Comparison of ENCODE assay signal across 22 cellular contexts in genomic region chr3:149599236-149599635, GRCh38. TPM values are rescaled to one million over a fixed set of nuclear protein-coding genes. Genes with fewer than 3 reads are reported as not detected.
DNase-seq lines count a peak whose midpoint lies in the region; ATAC-seq, FAIRE-seq and TF ChIP-seq lines count a peak whose summit lies in the region.
"Had no signal": no experiment of that assay in that cellular context is flagged by ENCODE, and none has a peak within 500 bp of the region (broad histone marks: within the 10 kb centered on the region; RNA-seq: fewer than 3 reads in every experiment).

No MANE protein-coding gene starts in this region.

- H3K4me3 Mint-ChIP-seq in Calu3 (ENCODE audit: low read depth, unreplicated experiment) = no peak overlapping the region
- H3K4me3 Mint-ChIP-seq: stimulated activated naive B cell treated with anti-CD40 and anti-IgM and Interleukin-4, amounts not matched to agents 10 μg/mL and 1 μg/mL and 100 μg/mL, for 72 hours had no signal

- CTCF ChIA-PET in Calu3 (lab: Charles Lee) = interaction anchor here (0.8 to 1.9 kb wide), 2 partner anchors 13 to 31 kb away, joined by 3 to 4 read pairs; no protein-coding TSS in a partner anchor

- intact Hi-C loops in Calu3 (cut with micrococcal nuclease; ENCODE audit: unreplicated experiment) = no loop called here
- intact Hi-C loops in heart right ventricle (cut with DNase I) = no loop called here
- intact Hi-C loops in pancreas (cut with DNase I) = no loop called here
- intact Hi-C loops in left colon (cut with DNase I, micrococcal nuclease) = no loop called here
- intact Hi-C loops in uterus (cut with DNase I; ENCODE audit: low total_unique reads) = no loop called here

- BruUV-seq in Calu3 (replicated peaks; lab: Mats Ljungman, UMichigan) = no TSS peak

- no peaks in the 10 kb centered on the region for H3K9me3 Mint-ChIP-seq in Calu3 (ENCODE audit: low read depth, unreplicated experiment)
- H3K9me3 Mint-ChIP-seq: stimulated activated naive B cell treated with anti-CD40 and anti-IgM and Interleukin-4, amounts not matched to agents 10 μg/mL and 1 μg/mL and 100 μg/mL, for 72 hours had no signal

- no peak for FAIRE-seq in pancreas (lab: Jason Lieb, UNC)
- FAIRE-seq: G401.6 had no signal

- peak overlapping the region; percentile 29 to 79 for H3K27ac ChIP-seq in coronary artery
- H3K27ac ChIP-seq in heart right ventricle = peak overlapping the region in 3 of 10 donors; percentile 19 to 52 (median 52)
- no peak overlapping the region for H3K27ac ChIP-seq in pancreas
- no peak overlapping the region for H3K27ac ChIP-seq in uterus
- H3K27ac ChIP-seq: BLaER1 treated with 17β-estradiol and CSF1 and Interleukin-3, amounts not matched to agents 10 nM and 100 nM; foreskin keratinocyte; left lung; neutrophil; sigmoid colon had no signal

- H3K9me3 ChIP-seq in heart right ventricle (no peaks in the 10 kb centered on the region), pancreas (no peaks in the 10 kb centered on the region), uterus (no peaks in the 10 kb centered on the region)
- H3K9me3 ChIP-seq: BLaER1 treated with 17β-estradiol and CSF1 and Interleukin-3, amounts not matched to agents 10 nM and 100 nM; left lung; neutrophil; sigmoid colon had no signal

- peak overlapping the region; percentile 37 for H3K27ac Mint-ChIP-seq in Calu3 (ENCODE audit: unreplicated experiment)
- H3K27ac Mint-ChIP-seq: stimulated activated naive B cell treated with anti-CD40 and anti-IgM and Interleukin-4, amounts not matched to agents 10 μg/mL and 1 μg/mL and 100 μg/mL, for 72 hours had no signal

- H3K27me3 ChIP-seq in heart right ventricle (peaks cover 0 to 14% (median 0%) of the 10 kb centered on the region in 7 donors), pancreas (no peaks in the 10 kb centered on the region), uterus (no peaks in the 10 kb centered on the region)
- H3K27me3 ChIP-seq: foreskin keratinocyte, sigmoid colon had no signal

- ATAC-seq in heart right ventricle = peak; percentile 44 to 82 (median 70)
- ATAC-seq in pancreas = peak; percentile 26 to 74 (median 51)
- ATAC-seq in left colon = no peak
- no peak for ATAC-seq in GM21423 (IDR thresholded peaks at IDR 0.05; ENCODE audit: unreplicated experiment)
- no peak for ATAC-seq in GM21528 (IDR thresholded peaks at IDR 0.05; ENCODE audit: low FRiP score, unreplicated experiment)
- ATAC-seq: foreskin keratinocyte; left lung; stimulated activated naive B cell treated with anti-CD40 and anti-IgM and Interleukin-4, amounts not matched to agents 10 μg/mL and 1 μg/mL and 100 μg/mL, for 72 hours had no signal

- no peak overlapping the region for H3K4me3 ChIP-seq in coronary artery
- no peak overlapping the region for H3K4me3 ChIP-seq in heart right ventricle
- no peak overlapping the region for H3K4me3 ChIP-seq in pancreas
- no peak overlapping the region for H3K4me3 ChIP-seq in uterus
- H3K4me3 ChIP-seq: BLaER1 treated with 17β-estradiol and CSF1 and Interleukin-3, amounts not matched to agents 10 nM and 100 nM; left lung; sigmoid colon had no signal

- no peak for TF ChIP-seq POLR2A in uterus (IDR thresholded peaks at IDR 0.05)

- peaks cover 71% of the 10 kb centered on the region for H3K4me1 Mint-ChIP-seq in Calu3 (ENCODE audit: low read depth, unreplicated experiment)

- no peaks in the 10 kb centered on the region for H3K27me3 Mint-ChIP-seq in Calu3 (ENCODE audit: unreplicated experiment)
- H3K27me3 Mint-ChIP-seq: stimulated activated naive B cell treated with anti-CD40 and anti-IgM and Interleukin-4, amounts not matched to agents 10 μg/mL and 1 μg/mL and 100 μg/mL, for 72 hours had no signal

- no peak for TF ChIP-seq CTCF in Calu3 (IDR thresholded peaks at IDR 0.05; ENCODE audit: unreplicated experiment)
- no peak for TF ChIP-seq CTCF in coronary artery (IDR thresholded peaks at IDR 0.05)
- no peak for TF ChIP-seq CTCF in heart right ventricle (IDR thresholded peaks at IDR 0.05)
- TF ChIP-seq CTCF in pancreas (IDR thresholded peaks at IDR 0.05) = no peak
- TF ChIP-seq CTCF in uterus (IDR thresholded peaks at IDR 0.05) = no peak

- WGBS in heart right ventricle, 2 donors = 71 to 85% methylated on average over 2 of the region's 2 CpGs
- 43 to 68% methylated on average over 2 of the region's 2 CpGs for WGBS in pancreas, 2 donors

- no peak for DNase-seq in Calu3
- peak; percentile 88 for DNase-seq in coronary artery (ENCODE audit: low spot score)
- DNase-seq in heart right ventricle = peak; percentile 17 to 69
- DNase-seq in pancreas = no peak
- DNase-seq in left colon = no peak
- DNase-seq in uterus = no peak
- DNase-seq: activated CD4-positive, alpha-beta T cell treated with anti-CD3 and anti-CD28 coated beads for 48 hours; foreskin keratinocyte; Kasumi-1; left lung; NCI-H1092; NCI-H2081 treated with DMSO at 0.1 percent for 48 hours; NCI-H69; SHP77 treated with DMSO at 0.1 percent for 48 hours; sigmoid colon; stimulated activated naive B cell treated with anti-CD40 and anti-IgM and Interleukin-4, amounts not matched to agents 10 μg/mL and 1 μg/mL and 100 μg/mL, for 72 hours; trophoblast cell had no signal

- peaks cover 70% of the 10 kb centered on the region for H3K36me3 Mint-ChIP-seq in Calu3 (ENCODE audit: insufficient read depth, unreplicated experiment)
- H3K36me3 Mint-ChIP-seq: stimulated activated naive B cell treated with anti-CD40 and anti-IgM and Interleukin-4, amounts not matched to agents 10 μg/mL and 1 μg/mL and 100 μg/mL, for 72 hours had no signal

- peaks cover 0 to 6% (median 0%) of the 10 kb centered on the region in 9 donors for H3K36me3 ChIP-seq in heart right ventricle
- no peaks in the 10 kb centered on the region for H3K36me3 ChIP-seq in pancreas
- no peaks in the 10 kb centered on the region for H3K36me3 ChIP-seq in uterus
- H3K36me3 ChIP-seq: BLaER1 treated with 17β-estradiol and CSF1 and Interleukin-3, amounts not matched to agents 10 nM and 100 nM; left lung; neutrophil; sigmoid colon had no signal

- H3K4me1 ChIP-seq in heart right ventricle (peaks cover 10 to 75% (median 39%) of the 10 kb centered on the region in 9 donors), pancreas (peaks cover 3 to 10% (median 4%) of the 10 kb centered on the region in 3 donors), uterus (peaks cover 0 to 5% of the 10 kb centered on the region in 2 donors)

RNA-seq across cellular contexts. Expression of gene WWTR1, which starts 58.6 kb away (rescaled TPM):
- 202 and 269 TPM in 2 replicates for total RNA-seq in Calu3 (2022)
- total RNA-seq in heart right ventricle = 10 to 100 TPM; 30.3 to 78.6 (median 43.7) TPM
- 10 to 100 TPM; 19.5 to 21.8 TPM for polyA plus RNA-seq in heart right ventricle
- 10 to 100 TPM; 19.8 to 47.0 (median 25.2) TPM for total RNA-seq in pancreas
- polyA plus RNA-seq in pancreas = 10 to 100 TPM; 18.9 to 21.6 TPM
- 10 to 100 TPM in 1 of 2 donors, 1 to 10 TPM in 1; 8.4 to 27.2 TPM for total RNA-seq in left colon
- total RNA-seq in uterus = 100 to 1,000 TPM; 103 to 148 (median 116) TPM

Comparison
In these comparisons a context has a peak if more than half of its experiments do, and no peak if none do; other contexts are left out.
1. DNase-seq: peak in coronary artery (single experiment) and heart right ventricle (2 of 2); none in Calu3 (single experiment), pancreas (0 of 6), left colon (0 of 2) and uterus (0 of 2).
2. H3K27ac ChIP-seq: peak in coronary artery (2 of 2); none in pancreas (0 of 4) and uterus (0 of 2).
3. ATAC-seq: peak in heart right ventricle (8 of 8) and pancreas (4 of 4); none in left colon (single experiment), GM21423 (single experiment) and GM21528 (single experiment).